In the genomic region with DNA sequence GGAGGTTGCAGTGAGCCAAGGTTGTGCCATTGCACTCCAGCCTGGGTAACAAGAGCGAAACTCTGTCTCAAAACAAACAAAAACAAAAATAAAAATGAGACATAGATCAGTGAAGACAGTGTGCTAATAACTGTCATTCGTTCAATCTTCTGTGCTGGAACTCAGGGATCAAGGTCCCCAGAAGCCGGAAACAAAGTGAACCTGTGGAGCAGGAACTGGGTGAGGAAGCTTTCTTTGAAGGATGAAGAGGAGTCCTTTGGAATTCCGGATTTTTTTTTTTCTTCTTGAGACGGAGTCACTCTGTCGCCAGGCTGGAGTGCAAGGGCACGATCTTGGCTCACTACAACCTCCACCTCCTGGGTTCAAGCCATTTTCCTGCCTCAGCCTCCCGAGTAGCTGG, we compare ENCODE assay signal across 1 cellular context.
TF ChIP-seq lines count a peak whose summit lies in the region.

No MANE protein-coding gene starts in this region.

TF ChIP-seq in H1, 55 proteins besides CTCF, POLR2A, EP300 and RAD21:
- TF ChIP-seq, protein P1, sequence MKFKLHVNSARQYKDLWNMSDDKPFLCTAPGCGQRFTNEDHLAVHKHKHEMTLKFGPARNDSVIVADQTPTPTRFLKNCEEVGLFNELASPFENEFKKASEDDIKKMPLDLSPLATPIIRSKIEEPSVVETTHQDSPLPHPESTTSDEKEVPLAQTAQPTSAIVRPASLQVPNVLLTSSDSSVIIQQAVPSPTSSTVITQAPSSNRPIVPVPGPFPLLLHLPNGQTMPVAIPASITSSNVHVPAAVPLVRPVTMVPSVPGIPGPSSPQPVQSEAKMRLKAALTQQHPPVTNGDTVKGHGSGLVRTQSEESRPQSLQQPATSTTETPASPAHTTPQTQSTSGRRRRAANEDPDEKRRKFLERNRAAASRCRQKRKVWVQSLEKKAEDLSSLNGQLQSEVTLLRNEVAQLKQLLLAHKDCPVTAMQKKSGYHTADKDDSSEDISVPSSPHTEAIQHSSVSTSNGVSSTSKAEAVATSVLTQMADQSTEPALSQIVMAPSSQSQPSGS (IDR thresholded peaks at IDR 0.05; ENCODE audit: low read length) = no peak
- no peak for TF ChIP-seq KDM5A (IDR thresholded peaks at IDR 0.05; ENCODE audit: low read length)
- no peak for TF ChIP-seq RXRA (IDR thresholded peaks at IDR 0.05; ENCODE audit: insufficient read depth, low read depth, low read length)
- no peak for TF ChIP-seq NANOG (IDR thresholded peaks at IDR 0.05; ENCODE audit: insufficient read depth, low read depth, low read length, poor library complexity, severe bottlenecking)
- TF ChIP-seq GABPA (IDR thresholded peaks at IDR 0.05; ENCODE audit: borderline replicate concordance, insufficient read depth, low read length) = no peak
- no peak for TF ChIP-seq SRF (IDR thresholded peaks at IDR 0.05; ENCODE audit: low read depth, low read length)
- no peak for TF ChIP-seq TAF1 (IDR thresholded peaks at IDR 0.05; ENCODE audit: low read depth, low read length)
- no peak for TF ChIP-seq PHF8 (conservative IDR thresholded peaks at IDR 0.05; ENCODE audit: low read depth, low read length)
- TF ChIP-seq, protein P2, sequence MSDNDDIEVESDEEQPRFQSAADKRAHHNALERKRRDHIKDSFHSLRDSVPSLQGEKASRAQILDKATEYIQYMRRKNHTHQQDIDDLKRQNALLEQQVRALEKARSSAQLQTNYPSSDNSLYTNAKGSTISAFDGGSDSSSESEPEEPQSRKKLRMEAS (IDR thresholded peaks at IDR 0.05) = no peak
- TF ChIP-seq POU5F1 (IDR thresholded peaks at IDR 0.05; ENCODE audit: low read depth, low read length) = no peak
- no peak for TF ChIP-seq SIX5 (IDR thresholded peaks at IDR 0.05; ENCODE audit: low read depth, low read length)
- no peak for TF ChIP-seq HDAC6 (IDR thresholded peaks at IDR 0.05; ENCODE audit: low read depth, low read length)
- TF ChIP-seq SAP30 (IDR thresholded peaks at IDR 0.05; ENCODE audit: insufficient read depth, insufficient replicate concordance, low read length) = no peak
